Comparison of ENCODE assay signal across 18 cellular contexts in the genomic region with DNA sequence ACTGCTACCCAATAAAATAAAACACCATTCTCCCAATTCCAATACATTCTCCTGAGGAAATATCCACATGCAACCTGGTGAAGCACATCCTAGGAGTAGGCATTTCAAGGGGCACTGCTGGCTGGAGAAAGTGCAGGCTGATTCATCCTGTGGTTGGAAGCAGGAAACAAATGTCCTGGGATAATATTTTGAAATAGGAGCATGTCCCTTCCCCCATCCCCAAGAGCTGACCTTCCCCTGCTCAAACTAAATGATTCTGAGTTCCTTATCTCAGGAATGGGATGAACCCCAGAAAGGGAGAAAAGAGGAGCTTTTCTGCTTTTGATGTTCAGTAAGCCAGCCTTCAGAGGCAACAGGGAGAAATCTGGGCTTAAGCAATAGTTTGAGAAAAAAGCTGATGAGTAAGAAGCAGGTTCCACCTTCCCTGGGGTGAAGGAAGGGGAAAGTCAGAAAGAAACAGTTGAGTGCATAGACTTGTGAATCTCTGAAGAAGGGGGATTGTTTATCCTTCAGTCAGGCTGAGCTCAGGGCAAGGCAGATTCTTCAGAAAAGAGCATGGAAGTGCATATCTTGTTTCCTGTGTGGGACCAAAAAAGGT. TPM values are rescaled to one million over a fixed set of nuclear protein-coding genes. Genes with fewer than 3 reads are reported as not detected.
DNase-seq lines count a peak whose midpoint lies in the region; ATAC-seq and TF ChIP-seq lines count a peak whose summit lies in the region.
"Had no signal": no experiment of that assay in that cellular context is flagged by ENCODE, and none has a peak within 500 bp of the region (broad histone marks: within the 10 kb centered on the region; RNA-seq: fewer than 3 reads in every experiment).

No MANE protein-coding gene starts in this region.

- RAD21 ChIA-PET in HCT116 (lab: Charles Lee; ENCODE audit: low non-redundant PET in 1 of 2, low total read pairs in 2 of 2, uncharacterized antibody in 2 of 2, unreplicated experiment in 2 of 2) = no interaction called here

- DNase-seq in HCT116 (ENCODE audit: low read depth, low spot score) (peak; percentile 32), T-cell (no peak), fibroblast of mammary gland (ENCODE audit: low read depth) (peak; percentile 64), stromal cell of bone marrow (ENCODE audit: low read depth) (peak; percentile 33), NCI-H1436 treated with DMSO at 0.1 percent for 48 hours (lab: John Stamatoyannopoulos, UW) (no peak)
- DNase-seq: activated gamma-delta T cell; CD8-positive, alpha-beta T cell; endodermal cell; GDM1; H7; naive thymus-derived CD4-positive, alpha-beta T cell; NCI-H2029 treated with DMSO at 0.1 percent for 48 hours; retina; stimulated activated naive CD4-positive, alpha-beta T cell treated with Interleukin-2 at 50 U/mL for 16 hours had no signal

- H3K27me3 ChIP-seq in HCT116 (ENCODE audit: insufficient read depth, low read length) = no peaks in the 10 kb centered on the region
- H3K27me3 ChIP-seq: cardiac muscle cell, SJCRH30 had no signal

- CTCF ChIA-PET in HCT116 (lab: Charles Lee) = interaction anchor here (0.8 to 1.2 kb wide), 2 partner anchors 167 to 171 kb away, joined by 5 to 6 read pairs; no protein-coding TSS in a partner anchor
- CTCF ChIA-PET in T-cell (lab: Charles Lee) = interaction anchor here (0.6 to 1.5 kb wide), 3 partner anchors 14 to 771 kb away, joined by 3 to 8 read pairs (median 3); no protein-coding TSS in a partner anchor

- no TSS peak for BruUV-seq in HCT116 (replicated peaks; lab: Mats Ljungman, UMichigan)

- TF ChIP-seq CTCF in HCT116 (IDR thresholded peaks at IDR 0.05 in 2 of 3, conservative IDR thresholded peaks at IDR 0.05 in 1 of 3; ENCODE audit: borderline replicate concordance in 1 of 3, insufficient read depth in 1 of 3, low read depth in 2 of 3, low read length in 2 of 3) (no peak), fibroblast of mammary gland (conservative IDR thresholded peaks at IDR 0.05; ENCODE audit: control insufficient read depth, insufficient read depth, low read depth, low read length) (no peak)

- H3K4me3 Mint-ChIP-seq in T-cell = no peak overlapping the region
- H3K4me3 Mint-ChIP-seq: CD8-positive, alpha-beta T cell; endodermal cell had no signal

- no peaks in the 10 kb centered on the region for H3K36me3 ChIP-seq in HCT116 (ENCODE audit: control insufficient read depth in 1 of 2, insufficient read depth in 2 of 2, low read length in 2 of 2)
- H3K36me3 ChIP-seq: cardiac muscle cell, SJCRH30 had no signal

- peak overlapping the region; percentile 80 for H2AFZ ChIP-seq in HCT116 (ENCODE audit: low read depth, low read length, poor library complexity, severe bottlenecking)

- no peaks in the 10 kb centered on the region for H4K20me1 ChIP-seq in HCT116 (ENCODE audit: insufficient read depth)

- peak overlapping the region; percentile 16 to 66 for H3K27ac Mint-ChIP-seq in T-cell
- H3K27ac Mint-ChIP-seq: CD8-positive, alpha-beta T cell; endodermal cell had no signal

- H3K9me2 ChIP-seq in HCT116 (ENCODE audit: insufficient read depth) = no peaks in the 10 kb centered on the region

- ATAC-seq in HCT116 (peak; percentile 69), T-cell (replicated peaks in 1 of 4) (no peak), GM21390 (IDR thresholded peaks at IDR 0.05; ENCODE audit: unreplicated experiment) (no peak), GM18858 (IDR thresholded peaks at IDR 0.05; ENCODE audit: unreplicated experiment) (no peak)
- ATAC-seq: CD8-positive, alpha-beta T cell; naive thymus-derived CD4-positive, alpha-beta T cell had no signal

- no peak for TF ChIP-seq RAD21 in HCT116 (IDR thresholded peaks at IDR 0.05; ENCODE audit: low read depth)

- POLR2A ChIA-PET in HCT116 (lab: Charles Lee) (no interaction called here), T-cell (lab: Charles Lee) (interaction anchor here in 1 of 2 donors (0.6 kb wide), 1 partner anchor 287 kb away, joined by 3 read pairs; no protein-coding TSS in a partner anchor)

- no peaks in the 10 kb centered on the region for H3K9me3 ChIP-seq in HCT116 (ENCODE audit: control insufficient read depth in 1 of 2, insufficient read depth in 1 of 2, low read depth in 1 of 2, low read length in 2 of 2)
- H3K9me3 ChIP-seq: SJCRH30 had no signal

- peak overlapping the region in 1 of 2 experiments; percentile 24; a peak in 1 of 4 replicates for H3K4me3 ChIP-seq in HCT116 (replicated peaks in 1 of 2; ENCODE audit: low read depth in 1 of 2, low read length in 2 of 2)
- H3K4me3 ChIP-seq in fibroblast of mammary gland (ENCODE audit: control insufficient read depth, low read depth, low read length) = no peak overlapping the region
- H3K4me3 ChIP-seq: cardiac muscle cell, SJCRH30 had no signal

- peak overlapping the region; percentile 59 for H3K4me2 ChIP-seq in HCT116 (ENCODE audit: low read length)

- peaks cover 0 to 2% (median 1%) of the 10 kb centered on the region in 3 donors for H3K9me3 Mint-ChIP-seq in T-cell

- TF ChIP-seq POLR2A in HCT116 (IDR thresholded peaks at IDR 0.05; ENCODE audit: borderline replicate concordance, extremely low read depth, insufficient read depth, insufficient read length) = no peak

- H3K79me2 ChIP-seq in HCT116 (ENCODE audit: insufficient read depth, low read length) = no peaks in the 10 kb centered on the region

- H3K9ac ChIP-seq in HCT116 (ENCODE audit: low read length) = 0 out of 2 replicates have a peak overlapping the region, but pooled peaks have one; percentile 12

- peaks cover 59 to 67% (median 64%) of the 10 kb centered on the region in 3 donors for H3K4me1 Mint-ChIP-seq in T-cell
- H3K4me1 Mint-ChIP-seq: endodermal cell had no signal

- peaks cover 6% of the 10 kb centered on the region for H3K36me3 Mint-ChIP-seq in T-cell

- H3K27ac ChIP-seq in HCT116 (ENCODE audit: low read depth, low read length) = no peak overlapping the region
- H3K27ac ChIP-seq: cardiac muscle cell, SJCRH30 had no signal

- intact Hi-C loops in HCT116 (cut with micrococcal nuclease) = no loop called here

- H3K4me1 ChIP-seq in HCT116 (ENCODE audit: control insufficient read depth in 1 of 2, insufficient read depth in 2 of 2, low read length in 2 of 2) = peaks cover 4 to 44% of the 10 kb centered on the region in 2 experiments; a peak in 3 of 4 replicates
- H3K4me1 ChIP-seq: SJCRH30 had no signal

- H3K27me3 Mint-ChIP-seq in T-cell = no peaks in the 10 kb centered on the region

TF ChIP-seq in HCT116, 20 proteins besides CTCF, POLR2A, EP300 and RAD21 (continues in another document):
- TF ChIP-seq EZH2 (IDR thresholded peaks at IDR 0.05) = no peak
- no peak for TF ChIP-seq ZFX (IDR thresholded peaks at IDR 0.05)
- peak; percentile 45; the same call in 1 of the 2 replicates for TF ChIP-seq MAX (IDR thresholded peaks at IDR 0.05)
- TF ChIP-seq FOSL1 (IDR thresholded peaks at IDR 0.05; ENCODE audit: low read depth) = peak; percentile 78
- peak; percentile 67 for TF ChIP-seq JUND (IDR thresholded peaks at IDR 0.05)
- TF ChIP-seq EZH2phosphoT487 (IDR thresholded peaks at IDR 0.05; ENCODE audit: borderline replicate concordance) = no peak
- no peak for TF ChIP-seq ZNF274 (IDR thresholded peaks at IDR 0.05; ENCODE audit: low read depth, low read length)
- peak; percentile 45; the same call in 1 of the 2 replicates for TF ChIP-seq POLR2AphosphoS5 (IDR thresholded peaks at IDR 0.05; ENCODE audit: low read depth, low read length)
- TF ChIP-seq SIN3A (IDR thresholded peaks at IDR 0.05; ENCODE audit: low read depth) = no peak
- TF ChIP-seq SP1 (IDR thresholded peaks at IDR 0.05; ENCODE audit: low read depth) = peak; percentile 71
- TF ChIP-seq CEBPB (IDR thresholded peaks at IDR 0.05; ENCODE audit: low read depth) = peak; percentile 82
- no peak for TF ChIP-seq ZBTB33 (IDR thresholded peaks at IDR 0.05; ENCODE audit: extremely low read depth, insufficient replicate concordance, low read length)
- peak; percentile 18 for TF ChIP-seq YY1 (IDR thresholded peaks at IDR 0.05; ENCODE audit: extremely low read depth, insufficient replicate concordance, low read depth, low read length)
- TF ChIP-seq, protein P1, sequence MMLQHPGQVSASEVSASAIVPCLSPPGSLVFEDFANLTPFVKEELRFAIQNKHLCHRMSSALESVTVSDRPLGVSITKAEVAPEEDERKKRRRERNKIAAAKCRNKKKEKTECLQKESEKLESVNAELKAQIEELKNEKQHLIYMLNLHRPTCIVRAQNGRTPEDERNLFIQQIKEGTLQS (IDR thresholded peaks at IDR 0.05) = no peak
- TF ChIP-seq EGR1 (IDR thresholded peaks at IDR 0.05; ENCODE audit: low read depth) = no peak

RNA-seq across cellular contexts. Expression of gene SPON1, which starts 19.5 kb away (rescaled TPM):
- total RNA-seq in HCT116 (2021; ENCODE audit: unreplicated experiment) (0.17 TPM), T-cell (10 to 100 TPM in 3 of 5 donors, 1 to 10 TPM in 2; 1.0 to 38.2 (median 28.8) TPM)
- 0.21 and 0.31 TPM in 2 replicates for polyA plus RNA-seq in HCT116 (2012)
- total RNA-seq: SJCRH30 had no signal

Comparison
In these comparisons a context has a peak if more than half of its experiments do, and no peak if none do; other contexts are left out.
1. DNase-seq: peak in HCT116 (single experiment), fibroblast of mammary gland (single experiment) and stromal cell of bone marrow (single experiment); none in T-cell (0 of 34) and NCI-H1436 treated with DMSO at 0.1 percent for 48 hours (single experiment).